13 cellular contexts compared by ENCODE assay signal in genomic region chr7:47392241-47392759, GRCh38.
DNase-seq lines count a peak whose midpoint lies in the region; ATAC-seq and TF ChIP-seq lines count a peak whose summit lies in the region.
"Had no signal": no experiment of that assay in that cellular context is flagged by ENCODE, and none has a peak within 500 bp of the region (broad histone marks: within the 10 kb centered on the region; RNA-seq: fewer than 3 reads in every experiment).

No MANE protein-coding gene starts in this region.

- H3K9ac ChIP-seq in BLaER1 = no peak overlapping the region; the same call in 1 of the 2 replicates

- H3K4me3 ChIP-seq in BLaER1 = no peak overlapping the region
- H3K4me3 ChIP-seq in cardiac fibroblast (replicated peaks in 1 of 2; ENCODE audit: low read depth in 2 of 2, low read length in 2 of 2) = no peak overlapping the region
- no peak overlapping the region for H3K4me3 ChIP-seq in right cardiac atrium (ENCODE audit: low read length)
- H3K4me3 ChIP-seq in retinal pigment epithelial cell (ENCODE audit: low read length) = no peak overlapping the region
- H3K4me3 ChIP-seq: SJCRH30 had no signal

- peak; percentile 62 to 94 for DNase-seq in cardiac fibroblast (ENCODE audit: low read depth in 2 of 2)
- peak; percentile 80 to 94 (median 93) for DNase-seq in right cardiac atrium
- no peak for DNase-seq in retinal pigment epithelial cell (ENCODE audit: low read depth)
- no peak for DNase-seq in CD1c-positive myeloid dendritic cell (ENCODE audit: extremely low spot score)
- DNase-seq: CD4-positive, alpha-beta memory T cell; Karpas-422; NCI-H510A treated with DMSO at 0.1 percent for 48 hours; SJCRH30 had no signal

- H4K20me1 ChIP-seq in BLaER1 = peaks cover 64% of the 10 kb centered on the region

- peak overlapping the region; percentile 75 for H3K4me2 ChIP-seq in BLaER1

- H3K36me3 ChIP-seq in BLaER1 = peaks cover 43% of the 10 kb centered on the region

- ATAC-seq in right cardiac atrium (peak; percentile 93), HG03442 (IDR thresholded peaks at IDR 0.05; ENCODE audit: unreplicated experiment) (no peak), GM18511 (IDR thresholded peaks at IDR 0.05; ENCODE audit: unreplicated experiment) (no peak), HG02840 (IDR thresholded peaks at IDR 0.05; ENCODE audit: low FRiP score, unreplicated experiment) (no peak)
- ATAC-seq: left colon had no signal

- intact Hi-C loops in right cardiac atrium (cut with DNase I) = no loop called here

- H3K27me3 ChIP-seq in BLaER1 (peaks cover 42% of the 10 kb centered on the region), right cardiac atrium (ENCODE audit: control insufficient read depth, insufficient read depth) (no peaks in the 10 kb centered on the region)
- H3K27me3 ChIP-seq: SJCRH30 had no signal

- 45% methylated on average over 17 of the region's 17 CpGs for WGBS in right cardiac atrium

- H3K4me1 ChIP-seq in BLaER1 (peaks cover 34% of the 10 kb centered on the region), right cardiac atrium (ENCODE audit: control insufficient read depth, insufficient read depth, low read length) (peaks cover 1% of the 10 kb centered on the region)
- H3K4me1 ChIP-seq: SJCRH30 had no signal

- H3K27ac ChIP-seq in BLaER1 (no peak overlapping the region), right cardiac atrium (ENCODE audit: low read length) (peak overlapping the region; percentile 12)
- H3K27ac ChIP-seq: SJCRH30 had no signal

- peak; percentile 70 for TF ChIP-seq CTCF in cardiac fibroblast (IDR thresholded peaks at IDR 0.05; ENCODE audit: low read depth, low read length)
- TF ChIP-seq CTCF in retinal pigment epithelial cell (conservative IDR thresholded peaks at IDR 0.05; ENCODE audit: low read depth, low read length) = peak; percentile 23

- H3K9me3 ChIP-seq in BLaER1 (no peaks in the 10 kb centered on the region), right cardiac atrium (ENCODE audit: control insufficient read depth, low read length) (no peaks in the 10 kb centered on the region)
- H3K9me3 ChIP-seq: SJCRH30 had no signal

Comparison
In these comparisons a context has a peak if more than half of its experiments do, and no peak if none do; other contexts are left out.
1. DNase-seq: peak in cardiac fibroblast (2 of 2) and right cardiac atrium (3 of 3); none in retinal pigment epithelial cell (single experiment) and CD1c-positive myeloid dendritic cell (single experiment).
2. ATAC-seq: peak in right cardiac atrium (2 of 2); none in HG03442 (single experiment), GM18511 (single experiment) and HG02840 (single experiment).